Comparison of ENCODE assay signal across 8 cellular contexts in genomic region chr7:128398016-128398840, GRCh38. TPM values are rescaled to one million over a fixed set of nuclear protein-coding genes. Genes with fewer than 3 reads are reported as not detected.
DNase-seq lines count a peak whose midpoint lies in the region; ATAC-seq and TF ChIP-seq lines count a peak whose summit lies in the region.

No MANE protein-coding gene starts in this region.

- ATAC-seq in stimulated activated naive CD8-positive, alpha-beta T cell treated with anti-CD3 and anti-CD28 coated beads, Interleukin-15, Interleukin-2, amounts not matched to agents 100 U/mL and 50 U/mL, for 24 hours, result no peak
- no peak for ATAC-seq in stimulated activated naive CD8-positive, alpha-beta T cell treated with anti-CD3 and anti-CD28 coated beads, Interleukin-15, amount 100 ng/mL, for 72 hours
- ATAC-seq in GM18498 (IDR thresholded peaks at IDR 0.05; ENCODE audit: unreplicated experiment), result no peak

- H3K14ac ChIP-seq in neuronal stem cell (ENCODE audit: low read length), result no peak overlapping the region

- H3K36me3 Mint-ChIP-seq in progenitor cell of endocrine pancreas (ENCODE audit: insufficient read depth), result peaks cover 8% of the 10 kb centered on the region

- no peak overlapping the region for H2BK5ac ChIP-seq in neuronal stem cell (ENCODE audit: low read length)

- no peak overlapping the region for H2AK5ac ChIP-seq in neuronal stem cell (ENCODE audit: low read depth, low read length)

- H3K4me1 Mint-ChIP-seq in stimulated activated naive CD8-positive, alpha-beta T cell treated with anti-CD3 and anti-CD28 coated beads, Interleukin-15, amount 100 ng/mL, for 72 hours, result peaks cover 9% of the 10 kb centered on the region
- no peaks in the 10 kb centered on the region for H3K4me1 Mint-ChIP-seq in progenitor cell of endocrine pancreas (ENCODE audit: low read depth)

- no CpG with 5 or more reads among the region's 16 CpGs for WGBS in neuronal stem cell (ENCODE audit: extremely low coverage in 2 of 2, insufficient read length in 2 of 2, insufficient replicate concordance in 1 of 2), 2 donors

- H3K18ac ChIP-seq in neuronal stem cell (ENCODE audit: low read length), result no peak overlapping the region

- no peak overlapping the region for H2BK15ac ChIP-seq in neuronal stem cell (ENCODE audit: low read length)

- no peak overlapping the region for H3K4ac ChIP-seq in neuronal stem cell (ENCODE audit: low read length)

- H3K4me3 ChIP-seq in neuronal stem cell (ENCODE audit: low read length in 2 of 2), result no peak overlapping the region

- no peak overlapping the region for H4K8ac ChIP-seq in neuronal stem cell (ENCODE audit: low read depth, low read length)

- peak; percentile 67 for DNase-seq in stimulated activated naive CD8-positive, alpha-beta T cell treated with anti-CD3 and anti-CD28 coated beads, Interleukin-15, Interleukin-2, amounts not matched to agents 100 U/mL and 50 U/mL, for 24 hours
- DNase-seq in stimulated activated naive CD8-positive, alpha-beta T cell treated with anti-CD3 and anti-CD28 coated beads, Interleukin-15, amount 100 ng/mL, for 72 hours, result no peak
- DNase-seq in NCI-H128 (lab: John Stamatoyannopoulos, UW; ENCODE audit: unreplicated experiment) (peak; percentile 14), glomerular visceral epithelial cell (ENCODE audit: extremely low spot score) (peak; percentile 53), progenitor cell of endocrine pancreas (ENCODE audit: low spot score, unreplicated experiment) (peak; percentile 51), neuronal stem cell (ENCODE audit: low spot score) (no peak)
- peak; percentile 59 to 64 for DNase-seq in activated T-cell treated with anti-CD3 and anti-CD28 coated beads, Interleukin-2, amount 50 U/mL, for 48 hours

- H3K23ac ChIP-seq in neuronal stem cell (ENCODE audit: low read depth, low read length, poor library complexity), result no peak overlapping the region

- no peak overlapping the region for H2AFZ ChIP-seq in neuronal stem cell (ENCODE audit: low read length)

- H3K36me3 ChIP-seq in neuronal stem cell (replicated peaks in 1 of 2; ENCODE audit: control insufficient read depth in 2 of 2, insufficient read depth in 2 of 2, low read length in 2 of 2), result peaks cover 40 to 41% of the 10 kb centered on the region in 2 donors

- no peak overlapping the region for H3K9ac ChIP-seq in neuronal stem cell (ENCODE audit: low read depth, low read length, poor library complexity)

- no peaks in the 10 kb centered on the region for H3K9me3 Mint-ChIP-seq in stimulated activated naive CD8-positive, alpha-beta T cell treated with anti-CD3 and anti-CD28 coated beads, Interleukin-15, amount 100 ng/mL, for 72 hours
- no peaks in the 10 kb centered on the region for H3K9me3 Mint-ChIP-seq in progenitor cell of endocrine pancreas (ENCODE audit: low read depth)

- H2BK12ac ChIP-seq in neuronal stem cell (ENCODE audit: low read length), result no peak overlapping the region

- H4K91ac ChIP-seq in neuronal stem cell (ENCODE audit: low read depth, low read length, poor library complexity), result no peak overlapping the region

- no peaks in the 10 kb centered on the region for H3K27me3 Mint-ChIP-seq in stimulated activated naive CD8-positive, alpha-beta T cell treated with anti-CD3 and anti-CD28 coated beads, Interleukin-15, amount 100 ng/mL, for 72 hours
- peaks cover 5% of the 10 kb centered on the region for H3K27me3 Mint-ChIP-seq in progenitor cell of endocrine pancreas

- H3K9me3 ChIP-seq in neuronal stem cell (replicated peaks in 1 of 2; ENCODE audit: control insufficient read depth in 2 of 2, insufficient read depth in 1 of 2, low read depth in 1 of 2, low read length in 2 of 2), result no peaks in the 10 kb centered on the region

- peaks cover 4% of the 10 kb centered on the region for H3K79me1 ChIP-seq in neuronal stem cell (ENCODE audit: low read depth, low read length)

- H3K27ac ChIP-seq in neuronal stem cell (replicated peaks; ENCODE audit: low read length), result no peak overlapping the region

- H3K4me2 ChIP-seq in neuronal stem cell (ENCODE audit: insufficient read depth, low read length, poor library complexity, severe bottlenecking), result no peak overlapping the region

- H3K27ac Mint-ChIP-seq in stimulated activated naive CD8-positive, alpha-beta T cell treated with anti-CD3 and anti-CD28 coated beads, Interleukin-15, amount 100 ng/mL, for 72 hours, result peak overlapping the region in 1 of 2 donors; percentile 47
- no peak overlapping the region for H3K27ac Mint-ChIP-seq in progenitor cell of endocrine pancreas

- H3K27me3 ChIP-seq in neuronal stem cell (ENCODE audit: control insufficient read depth in 3 of 3, insufficient read depth in 3 of 3, low read depth in 1 of 3, low read length in 3 of 3), result no peaks in the 10 kb centered on the region

- no peak overlapping the region for H3K4me3 Mint-ChIP-seq in stimulated activated naive CD8-positive, alpha-beta T cell treated with anti-CD3 and anti-CD28 coated beads, Interleukin-15, amount 100 ng/mL, for 72 hours
- no peak overlapping the region for H3K4me3 Mint-ChIP-seq in progenitor cell of endocrine pancreas (ENCODE audit: low read depth)

- peak; percentile 88 for TF ChIP-seq CTCF in progenitor cell of endocrine pancreas (IDR thresholded peaks at IDR 0.05; ENCODE audit: unreplicated experiment)

- no peak overlapping the region for H2BK120ac ChIP-seq in neuronal stem cell (ENCODE audit: low read depth, low read length)

- no peaks in the 10 kb centered on the region for H3K4me1 ChIP-seq in neuronal stem cell (ENCODE audit: control insufficient read depth in 2 of 2, insufficient read depth in 1 of 2, low read depth in 1 of 2, low read length in 2 of 2)

RNA-seq across cellular contexts. Expression of gene IMPDH1, which starts 11.6 kb away (rescaled TPM):
- 23.4 and 28.4 TPM in 2 replicates for total RNA-seq in progenitor cell of endocrine pancreas
- 39.6 TPM for polyA plus RNA-seq in neuronal stem cell (2013, experiment 1 of 2)
- 38.1 TPM for polyA plus RNA-seq in neuronal stem cell (2013, experiment 2 of 2)

RNA-seq across cellular contexts. Expression of gene PRRT4, which starts 36.7 kb away (rescaled TPM):
- total RNA-seq in progenitor cell of endocrine pancreas, result 0.86 and 2.9 TPM in 2 replicates
- 1.2 TPM for polyA plus RNA-seq in neuronal stem cell (2013, experiment 1 of 2)
- polyA plus RNA-seq in neuronal stem cell (2013, experiment 2 of 2), result 1.4 TPM

RNA-seq across cellular contexts. Expression of gene RBM28, which starts 54.5 kb away (rescaled TPM):
- total RNA-seq in progenitor cell of endocrine pancreas, result 51.0 and 56.7 TPM in 2 replicates
- 28.9 TPM for polyA plus RNA-seq in neuronal stem cell (2013, experiment 1 of 2)
- polyA plus RNA-seq in neuronal stem cell (2013, experiment 2 of 2), result 28.7 TPM

RNA-seq across cellular contexts. Expression of gene HILPDA, which starts 57.5 kb away (rescaled TPM):
- total RNA-seq in progenitor cell of endocrine pancreas, result 36.8 TPM in 2 replicates
- 45.8 TPM for polyA plus RNA-seq in neuronal stem cell (2013, experiment 1 of 2)
- polyA plus RNA-seq in neuronal stem cell (2013, experiment 2 of 2), result 43.6 TPM

Comparison
In these comparisons a context has a peak if more than half of its experiments do, and no peak if none do; other contexts are left out.
1. DNase-seq: peak in stimulated activated naive CD8-positive, alpha-beta T cell treated with anti-CD3 and anti-CD28 coated beads, Interleukin-15, Interleukin-2, amounts not matched to agents 100 U/mL and 50 U/mL, for 24 hours (single experiment), NCI-H128 (single experiment), activated T-cell treated with anti-CD3 and anti-CD28 coated beads, Interleukin-2, amount 50 U/mL, for 48 hours (2 of 2), glomerular visceral epithelial cell (single experiment) and progenitor cell of endocrine pancreas (single experiment); none in stimulated activated naive CD8-positive, alpha-beta T cell treated with anti-CD3 and anti-CD28 coated beads, Interleukin-15, amount 100 ng/mL, for 72 hours (0 of 2) and neuronal stem cell (single experiment).